1 cellular context compared by ENCODE assay signal in genomic region chr19:18063463-18063862, GRCh38.
A peak's percentile ranks its signal among the peaks of the same experiment; 100 is the strongest.
TF ChIP-seq lines count a peak whose summit lies in the region.

No MANE protein-coding gene starts in this region.

TF ChIP-seq in K562, 482 proteins besides CTCF, POLR2A, EP300 and RAD21 (continued from another document):
- TF ChIP-seq ARHGAP35 (IDR thresholded peaks at IDR 0.05; ENCODE audit: partially characterized antibody), result peak; percentile 5
- TF ChIP-seq CGGBP1 (CRISPR knock-in tag; IDR thresholded peaks at IDR 0.05), result no peak
- no peak for TF ChIP-seq DPF2 (IDR thresholded peaks at IDR 0.05)
- no peak for TF ChIP-seq DDX20 (tag; IDR thresholded peaks at IDR 0.05; ENCODE audit: low read depth)
- TF ChIP-seq ZNF24 (IDR thresholded peaks at IDR 0.05), result 0 out of 2 replicates have a peak, but pooled peaks have one; percentile 27
- TF ChIP-seq ZNF354B (CRISPR knock-in tag; IDR thresholded peaks at IDR 0.05), result no peak
- 0 out of 2 replicates have a peak, but pooled peaks have one; percentile 30 for TF ChIP-seq ZKSCAN1 (IDR thresholded peaks at IDR 0.05; ENCODE audit: low read depth, low read length)
- no peak for TF ChIP-seq L3MBTL2 (IDR thresholded peaks at IDR 0.05)
- no peak for TF ChIP-seq THAP12 (CRISPR knock-in tag; IDR thresholded peaks at IDR 0.05)
- TF ChIP-seq ZNF121 (CRISPR knock-in tag; conservative IDR thresholded peaks at IDR 0.05), result peak; percentile 20; the same call in 1 of the 2 replicates
- TF ChIP-seq ZNF561 (CRISPR knock-in tag; conservative IDR thresholded peaks at IDR 0.05), result no peak
- TF ChIP-seq NONO (IDR thresholded peaks at IDR 0.05; ENCODE audit: low read depth in 2 of 2, low read length in 1 of 2), result no peak
- TF ChIP-seq ZNF778 (CRISPR knock-in tag; IDR thresholded peaks at IDR 0.05), result no peak
- 0 out of 2 replicates have a peak, but pooled peaks have one; percentile 4 for TF ChIP-seq JUND (IDR thresholded peaks at IDR 0.05; ENCODE audit: borderline replicate concordance, low read depth, low read length)
- TF ChIP-seq JUND (tag; IDR thresholded peaks at IDR 0.05; ENCODE audit: borderline replicate concordance, low read depth, low read length), result no peak; the same call in 2 of the 3 replicates
- TF ChIP-seq, protein P1, sequence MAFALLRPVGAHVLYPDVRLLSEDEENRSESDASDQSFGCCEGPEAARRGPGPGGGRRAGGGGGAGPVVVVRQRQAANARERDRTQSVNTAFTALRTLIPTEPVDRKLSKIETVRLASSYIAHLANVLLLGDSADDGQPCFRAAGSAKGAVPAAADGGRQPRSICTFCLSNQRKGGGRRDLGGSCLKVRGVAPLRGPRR (CRISPR knock-in tag; IDR thresholded peaks at IDR 0.05), result no peak
- no peak for TF ChIP-seq CREM (IDR thresholded peaks at IDR 0.05; ENCODE audit: low read depth)
- TF ChIP-seq ZFP36 (IDR thresholded peaks at IDR 0.05; ENCODE audit: low read depth, low read length, partially characterized antibody), result peak; percentile 98
- TF ChIP-seq ESRRA (IDR thresholded peaks at IDR 0.05; ENCODE audit: borderline replicate concordance, low read depth), result peak; percentile 70; the same call in 1 of the 2 replicates
- TF ChIP-seq PHF21A (IDR thresholded peaks at IDR 0.05; ENCODE audit: borderline replicate concordance, low read depth), result no peak
- no peak for TF ChIP-seq NFE2 (IDR thresholded peaks at IDR 0.05; ENCODE audit: low read depth)
- peak; percentile 99 for TF ChIP-seq SMARCA5 (IDR thresholded peaks at IDR 0.05)
- 0 out of 2 replicates have a peak, but pooled peaks have one; percentile 18 for TF ChIP-seq ARID1B (IDR thresholded peaks at IDR 0.05)
- TF ChIP-seq ZFP30 (CRISPR knock-in tag; IDR thresholded peaks at IDR 0.05; ENCODE audit: borderline replicate concordance), result no peak
- no peak for TF ChIP-seq RHOXF2B (CRISPR knock-in tag; conservative IDR thresholded peaks at IDR 0.05)
- TF ChIP-seq ZNF316 (IDR thresholded peaks at IDR 0.05), result no peak
- TF ChIP-seq, protein P2, sequence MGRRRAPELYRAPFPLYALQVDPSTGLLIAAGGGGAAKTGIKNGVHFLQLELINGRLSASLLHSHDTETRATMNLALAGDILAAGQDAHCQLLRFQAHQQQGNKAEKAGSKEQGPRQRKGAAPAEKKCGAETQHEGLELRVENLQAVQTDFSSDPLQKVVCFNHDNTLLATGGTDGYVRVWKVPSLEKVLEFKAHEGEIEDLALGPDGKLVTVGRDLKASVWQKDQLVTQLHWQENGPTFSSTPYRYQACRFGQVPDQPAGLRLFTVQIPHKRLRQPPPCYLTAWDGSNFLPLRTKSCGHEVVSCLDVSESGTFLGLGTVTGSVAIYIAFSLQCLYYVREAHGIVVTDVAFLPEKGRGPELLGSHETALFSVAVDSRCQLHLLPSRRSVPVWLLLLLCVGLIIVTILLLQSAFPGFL (CRISPR knock-in tag; IDR thresholded peaks at IDR 0.05), result no peak
- TF ChIP-seq HDGF (IDR thresholded peaks at IDR 0.05), result peak; percentile 93
- peak in 1 of 2 experiments; percentile 86; a peak in 2 of 4 replicates for TF ChIP-seq FOXA3 (CRISPR knock-in tag; conservative IDR thresholded peaks at IDR 0.05 in 1 of 2, IDR thresholded peaks at IDR 0.05 in 1 of 2)
- TF ChIP-seq JUNB (CRISPR knock-in tag; conservative IDR thresholded peaks at IDR 0.05), result no peak
TF ChIP-seq in K562: peak in this region for 48.
